24 cellular contexts compared by ENCODE assay signal in genomic region chr14:67490201-67490600, GRCh38. TPM values are rescaled to one million over a fixed set of nuclear protein-coding genes. Genes with fewer than 3 reads are reported as not detected.
DNase-seq lines count a peak whose midpoint lies in the region; ATAC-seq, FAIRE-seq and TF ChIP-seq lines count a peak whose summit lies in the region.
"Had no signal": no experiment of that assay in that cellular context is flagged by ENCODE, and none has a peak within 500 bp of the region (broad histone marks: within the 10 kb centered on the region; RNA-seq: fewer than 3 reads in every experiment).

No MANE protein-coding gene starts in this region.

- peaks cover 27 to 46% (median 34%) of the 10 kb centered on the region in 11 experiments for H3K9me3 ChIP-seq in BLaER1 treated with 17β-estradiol and CSF1 and Interleukin-3, amounts not matched to agents 10 nM and 100 nM (replicated peaks in 1 of 11)
- peaks cover 0 to 5% (median 0%) of the 10 kb centered on the region in 3 donors for H3K9me3 ChIP-seq in body of pancreas
- H3K9me3 ChIP-seq: pancreas had no signal

- H3K4me1 Mint-ChIP-seq in naive B cell, result peaks cover 62 to 92% (median 71%) of the 10 kb centered on the region in 3 donors

- no peak for TF ChIP-seq POLR2A in body of pancreas (IDR thresholded peaks at IDR 0.05)

- H3K27ac ChIP-seq in BLaER1 treated with 17β-estradiol and CSF1 and Interleukin-3, amounts not matched to agents 10 nM and 100 nM, result no peak overlapping the region
- no peak overlapping the region for H3K27ac ChIP-seq in body of pancreas
- H3K27ac ChIP-seq: pancreas, right atrium auricular region had no signal

- ATAC-seq in body of pancreas, result no peak
- no peak for ATAC-seq in naive B cell (ENCODE audit: low read depth in 2 of 2)
- ATAC-seq in HG03457 (IDR thresholded peaks at IDR 0.05; ENCODE audit: unreplicated experiment), result no peak
- no peak for ATAC-seq in HG03439 (IDR thresholded peaks at IDR 0.05; ENCODE audit: unreplicated experiment)
- ATAC-seq: HCT116, left colon, Panc1, pancreas had no signal

- peaks cover 0 to 5% (median 0%) of the 10 kb centered on the region in 11 experiments; a peak in 1 of 22 replicates for H3K36me3 ChIP-seq in BLaER1 treated with 17β-estradiol and CSF1 and Interleukin-3, amounts not matched to agents 10 nM and 100 nM
- no peaks in the 10 kb centered on the region for H3K36me3 ChIP-seq in body of pancreas (replicated peaks in 1 of 2; ENCODE audit: insufficient read depth in 1 of 2, low read depth in 2 of 2)
- H3K36me3 ChIP-seq: right atrium auricular region had no signal

- H3K4me3 Mint-ChIP-seq in naive B cell, result peak overlapping the region in 7 of 8 donors; percentile 5 to 95 (median 83)
- H3K4me3 Mint-ChIP-seq: CD14-positive monocyte, nephron had no signal

- peak overlapping the region; percentile 80 to 100 (median 98) for H3K27ac Mint-ChIP-seq in naive B cell
- H3K27ac Mint-ChIP-seq: nephron had no signal

- peak; percentile 90 for FAIRE-seq in HTR-8/SVneo (lab: Jason Lieb, UNC)
- FAIRE-seq: pancreas had no signal

- peaks cover 6 to 17% of the 10 kb centered on the region in 2 donors for H3K36me3 Mint-ChIP-seq in naive B cell

- peaks cover 30 to 73% (median 56%) of the 10 kb centered on the region in 10 experiments for H3K4me1 ChIP-seq in BLaER1 treated with 17β-estradiol and CSF1 and Interleukin-3, amounts not matched to agents 10 nM and 100 nM
- peaks cover 25% of the 10 kb centered on the region for H3K4me1 ChIP-seq in body of pancreas

- H3K9ac ChIP-seq in BLaER1 treated with 17β-estradiol and CSF1 and Interleukin-3, amounts not matched to agents 10 nM and 100 nM, result no peak overlapping the region

- H4K20me1 ChIP-seq in BLaER1 treated with 17β-estradiol and CSF1 and Interleukin-3, amounts not matched to agents 10 nM and 100 nM, result peaks cover 0 to 4% (median 0%) of the 10 kb centered on the region in 11 experiments; a peak in 1 of 22 replicates

- H3K27me3 ChIP-seq in BLaER1 treated with 17β-estradiol and CSF1 and Interleukin-3, amounts not matched to agents 10 nM and 100 nM, result no peaks in the 10 kb centered on the region
- H3K27me3 ChIP-seq in body of pancreas, result no peaks in the 10 kb centered on the region
- H3K27me3 ChIP-seq: pancreas, right atrium auricular region had no signal

- H3K4me2 ChIP-seq in BLaER1 treated with 17β-estradiol and CSF1 and Interleukin-3, amounts not matched to agents 10 nM and 100 nM, result peak overlapping the region in 10 of 11 experiments; percentile 17 to 95 (median 90); a peak in 19 of 22 replicates

- no peak for DNase-seq in HTR-8/SVneo (ENCODE audit: insufficient read length, low spot score)
- DNase-seq in body of pancreas, result peak in 3 of 4 donors; percentile 13 to 39 (median 32)
- no peak for DNase-seq in naive B cell
- DNase-seq in stimulated activated CD4-positive, alpha-beta T cell treated with anti-CD3 and anti-CD28 coated beads, Interleukin-4, amount 100 ng/mL, for 24 hours, result no peak
- no peak for DNase-seq in NCI-H1417 (lab: John Stamatoyannopoulos, UW)
- DNase-seq: activated CD4-positive, alpha-beta T cell treated with anti-CD3 and anti-CD28 coated beads, Interleukin-2, amount 50 U/mL, for 4 hours; activated effector memory CD4-positive, alpha-beta T cell treated with anti-CD3 and anti-CD28 coated beads, Interleukin-2, amount 50 U/mL, for 16 hours; DMS53; glutamatergic neuron; KBM-7; left colon; mesendoderm; NCI-H1930; pancreas; SIG-M5; T-helper 1 cell had no signal

- H3K9me3 Mint-ChIP-seq in naive B cell, result peaks cover 0 to 20% (median 15%) of the 10 kb centered on the region in 7 donors

- no peak for TF ChIP-seq CTCF in body of pancreas (IDR thresholded peaks at IDR 0.05)

- intact Hi-C loops in body of pancreas (cut with DNase I), result no loop called here

- H3K4me3 ChIP-seq in BLaER1 treated with 17β-estradiol and CSF1 and Interleukin-3, amounts not matched to agents 10 nM and 100 nM, result no peak overlapping the region
- H3K4me3 ChIP-seq in body of pancreas, result no peak overlapping the region
- H3K4me3 ChIP-seq: pancreas, right atrium auricular region had no signal

- H3K27me3 Mint-ChIP-seq in naive B cell, result no peaks in the 10 kb centered on the region

- 84 to 88% methylated on average over 2 to 4 of the region's 4 CpGs for WGBS in body of pancreas, 2 donors

RNA-seq across cellular contexts. Expression of gene TMEM229B, which starts 1.7 kb away (rescaled TPM):
- 1 to 10 TPM; 2.0 to 4.4 TPM for total RNA-seq in body of pancreas
- 10 to 100 TPM in 2 of 6 donors, 1 to 10 TPM in 4; 5.5 to 15.8 (median 8.7) TPM for polyA plus RNA-seq in naive B cell (ENCODE audit: low read depth in 6 of 6)

RNA-seq across cellular contexts. Expression of gene PLEKHH1, which starts 42.9 kb away (rescaled TPM):
- total RNA-seq in body of pancreas, result 10 to 100 TPM; 32.7 to 54.7 TPM
- under 1 TPM in 2 of 6 donors, not detected in 4; 0.13 to 0.28 TPM for polyA plus RNA-seq in naive B cell (ENCODE audit: low read depth in 6 of 6)
- polyA plus RNA-seq: CD14-positive monocyte had no signal

Comparison
In these comparisons a context has a peak if more than half of its experiments do, and no peak if none do; other contexts are left out.
1. DNase-seq: peak in body of pancreas (3 of 4); none in HTR-8/SVneo (single experiment), naive B cell (single experiment), stimulated activated CD4-positive, alpha-beta T cell treated with anti-CD3 and anti-CD28 coated beads, Interleukin-4, amount 100 ng/mL, for 24 hours (single experiment) and NCI-H1417 (0 of 3).